In genomic region chr7:47937065-47937687, GRCh38 we compare ENCODE assay signal across 8 cellular contexts. TPM values are rescaled to one million over a fixed set of nuclear protein-coding genes. Genes with fewer than 3 reads are reported as not detected.
A peak's percentile ranks its signal among the peaks of the same experiment; 100 is the strongest.
DNase-seq lines count a peak whose midpoint lies in the region; ATAC-seq and TF ChIP-seq lines count a peak whose summit lies in the region.
"Had no signal": no experiment of that assay in that cellular context is flagged by ENCODE, and none has a peak within 500 bp of the region (broad histone marks: within the 10 kb centered on the region; RNA-seq: fewer than 3 reads in every experiment).

No MANE protein-coding gene starts in this region.

- peaks cover 22% of the 10 kb centered on the region for H3K4me1 Mint-ChIP-seq in memory B cell

- no peak overlapping the region for H3K4me3 ChIP-seq in left lung

- no peaks in the 10 kb centered on the region for H3K36me3 Mint-ChIP-seq in memory B cell

- H3K27me3 Mint-ChIP-seq in memory B cell = peaks cover 2% of the 10 kb centered on the region

- no peaks in the 10 kb centered on the region for H3K27me3 ChIP-seq in left lung

- intact Hi-C loops in left lung (cut with DNase I) = no loop called here

- ATAC-seq in GM18867 (IDR thresholded peaks at IDR 0.05; ENCODE audit: unreplicated experiment) = peak; percentile 97
- peak; percentile 90 for ATAC-seq in GM21447 (IDR thresholded peaks at IDR 0.05; ENCODE audit: unreplicated experiment)
- ATAC-seq in HG03469 (IDR thresholded peaks at IDR 0.05; ENCODE audit: unreplicated experiment) = peak; percentile 95
- peak; percentile 89 for ATAC-seq in memory B cell (ENCODE audit: low read depth)
- no peak for ATAC-seq in left lung

- no peak overlapping the region for H3K27ac ChIP-seq in left lung

- peak overlapping the region; percentile 46 for H3K27ac Mint-ChIP-seq in memory B cell

- no peaks in the 10 kb centered on the region for H3K9me3 ChIP-seq in left lung

- H3K9me3 Mint-ChIP-seq in memory B cell = no peaks in the 10 kb centered on the region

- TF ChIP-seq CTCF in left lung (IDR thresholded peaks at IDR 0.05) = no peak

- DNase-seq in memory B cell (ENCODE audit: low spot score in 2 of 2) (peak; percentile 46 to 56), cortex of kidney (lab: John Stamatoyannopoulos, UW) (no peak), left lung (no peak), GDM1 (lab: John Stamatoyannopoulos, UW) (no peak)
- DNase-seq: KG1 had no signal

- peaks cover 15 to 24% of the 10 kb centered on the region in 2 donors for H3K4me1 ChIP-seq in left lung

- H3K4me3 Mint-ChIP-seq in memory B cell = peak overlapping the region; percentile 75

- no peaks in the 10 kb centered on the region for H3K36me3 ChIP-seq in left lung

RNA-seq across cellular contexts. Expression of gene PKD1L1, which starts 11.1 kb away (rescaled TPM):
- total RNA-seq in left lung = under 1 TPM; 0.52 to 0.67 TPM

RNA-seq across cellular contexts. Expression of gene HUS1, which starts 42.2 kb away (rescaled TPM):
- 10 to 100 TPM; 36.7 to 38.7 TPM for total RNA-seq in left lung

Comparison
In these comparisons a context has a peak if more than half of its experiments do, and no peak if none do; other contexts are left out.
1. DNase-seq: peak in memory B cell (2 of 2); none in cortex of kidney (single experiment), left lung (0 of 2) and GDM1 (single experiment).